ENCODE assay signal across 1 cellular context in genomic region chr10:72354356-72355213, GRCh38.
TF ChIP-seq lines count a peak whose summit lies in the region.

Gene DNAJB12, minus strand, starts transcription at chr10:72354919. Its CDS starts 22 bp downstream, at chr10:72354897.

TF ChIP-seq in HepG2, 621 proteins besides CTCF, POLR2A, EP300 and RAD21 (continued from another document and continues in another):
- peak; percentile 20 for TF ChIP-seq RERE (CRISPR knock-in tag; IDR thresholded peaks at IDR 0.05; ENCODE audit: low read depth)
- no peak for TF ChIP-seq TERF1 (CRISPR knock-in tag; IDR thresholded peaks at IDR 0.05)
- peak; percentile 33; the same call in 1 of the 2 replicates for TF ChIP-seq KMT2A (CRISPR knock-in tag; IDR thresholded peaks at IDR 0.05)
- peak; percentile 89 to 91 for TF ChIP-seq HMGXB4 (CRISPR knock-in tag; IDR thresholded peaks at IDR 0.05; ENCODE audit: borderline replicate concordance in 1 of 2, low read depth in 1 of 2)
- peak; percentile 56; the same call in 1 of the 2 replicates for TF ChIP-seq KLF13 (CRISPR knock-in tag; IDR thresholded peaks at IDR 0.05)
- TF ChIP-seq ZBTB7B (CRISPR knock-in tag; IDR thresholded peaks at IDR 0.05): no peak; the same call in 1 of the 2 replicates
- peak; percentile 96 for TF ChIP-seq HDAC1 (CRISPR knock-in tag; IDR thresholded peaks at IDR 0.05)
- no peak for TF ChIP-seq ZBTB42 (CRISPR knock-in tag; IDR thresholded peaks at IDR 0.05)
- TF ChIP-seq UBTF (CRISPR knock-in tag; IDR thresholded peaks at IDR 0.05): peak; percentile 75
- 0 out of 2 replicates have a peak, but pooled peaks have one; percentile 26 for TF ChIP-seq HES4 (CRISPR knock-in tag; IDR thresholded peaks at IDR 0.05; ENCODE audit: borderline replicate concordance)
- TF ChIP-seq CENPBD1 (CRISPR knock-in tag; IDR thresholded peaks at IDR 0.05; ENCODE audit: borderline replicate concordance, low read depth): no peak
- TF ChIP-seq ZNF563 (CRISPR knock-in tag; IDR thresholded peaks at IDR 0.05): 0 out of 2 replicates have a peak, but pooled peaks have one; percentile 46
- peak; percentile 94 for TF ChIP-seq ZNF143 (CRISPR knock-in tag; IDR thresholded peaks at IDR 0.05)
- 0 out of 2 replicates have a peak, but pooled peaks have one; percentile 73 for TF ChIP-seq MZF1 (CRISPR knock-in tag; IDR thresholded peaks at IDR 0.05; ENCODE audit: borderline replicate concordance)
- 0 out of 2 replicates have a peak, but pooled peaks have one; percentile 78 for TF ChIP-seq ZNF589 (CRISPR knock-in tag; conservative IDR thresholded peaks at IDR 0.05)
- TF ChIP-seq ERF (CRISPR knock-in tag; IDR thresholded peaks at IDR 0.05): peak; percentile 61; the same call in 1 of the 2 replicates
- 0 out of 2 replicates have a peak, but pooled peaks have one; percentile 45 for TF ChIP-seq ZBTB39 (CRISPR knock-in tag; IDR thresholded peaks at IDR 0.05)
- peak; percentile 82 for TF ChIP-seq ZNF414 (CRISPR knock-in tag; IDR thresholded peaks at IDR 0.05)
- TF ChIP-seq KLF11 (CRISPR knock-in tag; IDR thresholded peaks at IDR 0.05): peak; percentile 58; the same call in 1 of the 2 replicates
- TF ChIP-seq PITX1 (CRISPR knock-in tag; IDR thresholded peaks at IDR 0.05): peak; percentile 72
- peak; percentile 70 for TF ChIP-seq AHR (CRISPR knock-in tag; IDR thresholded peaks at IDR 0.05)
- peak; percentile 80 for TF ChIP-seq RXRA (CRISPR knock-in tag; IDR thresholded peaks at IDR 0.05)
- no peak for TF ChIP-seq GRHL1 (CRISPR knock-in tag; conservative IDR thresholded peaks at IDR 0.05)
- peak; percentile 42; the same call in 1 of the 2 replicates for TF ChIP-seq FOXK2 (IDR thresholded peaks at IDR 0.05)
- TF ChIP-seq WIZ (CRISPR knock-in tag; IDR thresholded peaks at IDR 0.05): peak; percentile 78; the same call in 1 of the 2 replicates
- no peak for TF ChIP-seq SNAPC2 (CRISPR knock-in tag; IDR thresholded peaks at IDR 0.05)
- TF ChIP-seq NR2F2 (IDR thresholded peaks at IDR 0.05; ENCODE audit: borderline replicate concordance, low read depth): peak; percentile 35; the same call in 1 of the 2 replicates
- TF ChIP-seq ZNF263 (CRISPR knock-in tag; IDR thresholded peaks at IDR 0.05): peak; percentile 60; the same call in 1 of the 2 replicates
- peak; percentile 76; the same call in 1 of the 2 replicates for TF ChIP-seq STAT6 (CRISPR knock-in tag; IDR thresholded peaks at IDR 0.05; ENCODE audit: borderline replicate concordance)
- 0 out of 2 replicates have a peak, but pooled peaks have one; percentile 21 for TF ChIP-seq ZNF3 (CRISPR knock-in tag; IDR thresholded peaks at IDR 0.05)
- peak; percentile 87 for TF ChIP-seq SPEN (CRISPR knock-in tag; IDR thresholded peaks at IDR 0.05; ENCODE audit: low read depth)
- no peak; the same call in 1 of the 2 replicates for TF ChIP-seq ARNTL (CRISPR knock-in tag; IDR thresholded peaks at IDR 0.05)
- TF ChIP-seq ZNF766 (CRISPR knock-in tag; IDR thresholded peaks at IDR 0.05; ENCODE audit: borderline replicate concordance): peak; percentile 90
- TF ChIP-seq ZNF883 (CRISPR knock-in tag; IDR thresholded peaks at IDR 0.05; ENCODE audit: not compliant biosample characterization): peak; percentile 76
- no peak for TF ChIP-seq ZNF296 (CRISPR knock-in tag; conservative IDR thresholded peaks at IDR 0.05)
- peak; percentile 69; the same call in 1 of the 2 replicates for TF ChIP-seq ZNF773 (CRISPR knock-in tag; IDR thresholded peaks at IDR 0.05; ENCODE audit: borderline replicate concordance)
- peak; percentile 85 for TF ChIP-seq FOXK1 (CRISPR knock-in tag; IDR thresholded peaks at IDR 0.05; ENCODE audit: borderline replicate concordance, low read depth)
- TF ChIP-seq ZNF879 (CRISPR knock-in tag; IDR thresholded peaks at IDR 0.05): no peak
- TF ChIP-seq ZNF720 (CRISPR knock-in tag; IDR thresholded peaks at IDR 0.05): no peak
- no peak for TF ChIP-seq ZNF672 (CRISPR knock-in tag; IDR thresholded peaks at IDR 0.05)
- TF ChIP-seq ZNF530 (CRISPR knock-in tag; IDR thresholded peaks at IDR 0.05; ENCODE audit: low read depth): no peak
